ENCODE assay signal across 17 cellular contexts in genomic region chr4:176187610-176188009, GRCh38. TPM values are rescaled to one million over a fixed set of nuclear protein-coding genes. Genes with fewer than 3 reads are reported as not detected.
DNase-seq lines count a peak whose midpoint lies in the region; ATAC-seq, FAIRE-seq and TF ChIP-seq lines count a peak whose summit lies in the region.
"Had no signal": no experiment of that assay in that cellular context is flagged by ENCODE, and none has a peak within 500 bp of the region (broad histone marks: within the 10 kb centered on the region; RNA-seq: fewer than 3 reads in every experiment).

No MANE protein-coding gene starts in this region.

- 0% methylated on average over 2 of the region's 2 CpGs for WGBS in GM12878 (ENCODE audit: insufficient coverage, insufficient replicate concordance, low lambda C conversion rate, missing lambda C conversion rate)

- no peaks in the 10 kb centered on the region for H3K9me3 Mint-ChIP-seq in effector memory CD8-positive, alpha-beta T cell
- H3K9me3 Mint-ChIP-seq: activated CD4-positive, alpha-beta T cell treated with anti-CD3 and anti-CD28 coated beads, Interleukin-2, amount 10 ng/mL, durations not matched to agents 24 days and 14 days; nephron progenitor cell had no signal

- no peak overlapping the region for H3K27ac Mint-ChIP-seq in effector memory CD8-positive, alpha-beta T cell
- H3K27ac Mint-ChIP-seq: activated CD4-positive, alpha-beta T cell treated with anti-CD3 and anti-CD28 coated beads, Interleukin-2, amount 10 ng/mL, durations not matched to agents 24 days and 14 days; nephron progenitor cell had no signal

- RAD21 ChIA-PET in GM12878 (lab: Charles Lee; ENCODE audit: unreplicated experiment), result no interaction called here

- no peak for TF ChIP-seq CTCF in GM12878 (IDR thresholded peaks at IDR 0.05 in 2 of 3, conservative IDR thresholded peaks at IDR 0.05 in 1 of 3; ENCODE audit: control insufficient read depth in 2 of 3, extremely low read depth in 1 of 3, insufficient read depth in 1 of 3, low read depth in 3 of 3, low read length in 3 of 3)
- no peak for TF ChIP-seq CTCF in gastrocnemius medialis (IDR thresholded peaks at IDR 0.05 in 4 of 5, conservative IDR thresholded peaks at IDR 0.05 in 1 of 5)

- no peaks in the 10 kb centered on the region for H3K4me1 Mint-ChIP-seq in effector memory CD8-positive, alpha-beta T cell (ENCODE audit: low read depth in 2 of 2)
- H3K4me1 Mint-ChIP-seq: activated CD4-positive, alpha-beta T cell treated with anti-CD3 and anti-CD28 coated beads, Interleukin-2, amount 10 ng/mL, durations not matched to agents 24 days and 14 days had no signal

- CTCF ChIA-PET in GM12878 (lab: Yijun Ruan, JAX), result no interaction called here

- BruUV-seq in GM12878 (replicated peaks; lab: Mats Ljungman, UMichigan), result no TSS peak

- DNase-seq in GM12878 (ENCODE audit: low read depth, low spot score), result no peak
- DNase-seq in gastrocnemius medialis, result no peak
- no peak for DNase-seq in effector memory CD8-positive, alpha-beta T cell
- DNase-seq in islet precursor cell, result no peak
- no peak for DNase-seq in urothelium cell line (ENCODE audit: low spot score)
- DNase-seq: activated CD4-positive, alpha-beta T cell treated with anti-CD3 and anti-CD28 coated beads, Interleukin-2, amount 10 ng/mL, durations not matched to agents 24 days and 14 days; activated effector memory CD4-positive, alpha-beta T cell treated with anti-CD3 and anti-CD28 coated beads, Interleukin-2, amount 50 U/mL, for 16 hours; heart left ventricle; Kasumi-1; NCI-H2081; nephron progenitor cell; sigmoid colon had no signal

- H3K4me3 ChIP-seq in GM12878 (no peak overlapping the region), gastrocnemius medialis (peak overlapping the region in 3 of 4 donors; percentile 9 to 22 (median 13))
- H3K4me3 ChIP-seq: cardiac muscle cell, heart left ventricle, sigmoid colon had no signal

- SMC1A ChIA-PET in GM12878 (lab: Charles Lee; ENCODE audit: uncharacterized antibody, unreplicated experiment), result no interaction called here

- H3K27ac ChIP-seq in GM12878 (ENCODE audit: control insufficient read depth, insufficient read depth), result no peak overlapping the region
- peak overlapping the region; percentile 82 to 91 (median 86) for H3K27ac ChIP-seq in gastrocnemius medialis
- H3K27ac ChIP-seq: cardiac muscle cell had no signal

- no peak overlapping the region for H3K4me3 Mint-ChIP-seq in effector memory CD8-positive, alpha-beta T cell
- H3K4me3 Mint-ChIP-seq: activated CD4-positive, alpha-beta T cell treated with anti-CD3 and anti-CD28 coated beads, Interleukin-2, amount 10 ng/mL, durations not matched to agents 24 days and 14 days; nephron progenitor cell had no signal

- H4K20me1 ChIP-seq in GM12878 (ENCODE audit: control insufficient read depth, insufficient read depth), result no peaks in the 10 kb centered on the region

- peaks cover 48 to 52% of the 10 kb centered on the region in 2 donors for H3K27me3 Mint-ChIP-seq in effector memory CD8-positive, alpha-beta T cell

- no peak overlapping the region for H2AFZ ChIP-seq in GM12878 (ENCODE audit: control insufficient read depth, low read depth, low read length)

- no peak overlapping the region for H3K4me2 ChIP-seq in GM12878 (ENCODE audit: control insufficient read depth, insufficient read depth)

- intact Hi-C loops in GM12878 (cut with micrococcal nuclease; ENCODE audit: unreplicated experiment) (no loop called here), gastrocnemius medialis (cut with DNase I; ENCODE audit: low total_unique reads) (loop anchor here (2.0 kb wide), 1 partner anchor 49 kb away; no protein-coding TSS in a partner anchor)

- no peaks in the 10 kb centered on the region for H3K36me3 ChIP-seq in GM12878 (ENCODE audit: control insufficient read depth in 2 of 2, insufficient read depth in 2 of 2, low read length in 1 of 2)
- H3K36me3 ChIP-seq in gastrocnemius medialis, result no peaks in the 10 kb centered on the region
- H3K36me3 ChIP-seq: cardiac muscle cell, heart left ventricle, sigmoid colon had no signal

- no peak for TF ChIP-seq EP300 in GM12878 (IDR thresholded peaks at IDR 0.05; ENCODE audit: borderline replicate concordance in 1 of 2, control insufficient read depth in 1 of 2, low read depth in 2 of 2, low read length in 2 of 2)

- H3K36me3 Mint-ChIP-seq in effector memory CD8-positive, alpha-beta T cell (ENCODE audit: insufficient read depth), result no peaks in the 10 kb centered on the region

- no peak for TF ChIP-seq RAD21 in GM12878 (IDR thresholded peaks at IDR 0.05; ENCODE audit: insufficient read depth, low read depth, low read length)

- no peak for TF ChIP-seq POLR2A in GM12878 (IDR thresholded peaks at IDR 0.05; ENCODE audit: low read depth, low read length)
- no peak for TF ChIP-seq POLR2A in gastrocnemius medialis (IDR thresholded peaks at IDR 0.05)

- no peaks in the 10 kb centered on the region for H3K9me3 ChIP-seq in GM12878 (replicated peaks; ENCODE audit: control insufficient read depth, insufficient read depth, low read length)
- H3K9me3 ChIP-seq in gastrocnemius medialis, result no peaks in the 10 kb centered on the region
- H3K9me3 ChIP-seq: heart left ventricle, sigmoid colon had no signal

- ATAC-seq in GM18867 (IDR thresholded peaks at IDR 0.05; ENCODE audit: unreplicated experiment), result peak; percentile 58
- peak; percentile 53 for ATAC-seq in HG03565 (IDR thresholded peaks at IDR 0.05; ENCODE audit: unreplicated experiment)
- peak; percentile 52; the same call in 2 of the 3 replicates for ATAC-seq in GM12878
- peak; percentile 62 to 64 for ATAC-seq in gastrocnemius medialis
- ATAC-seq in effector memory CD8-positive, alpha-beta T cell (replicated peaks), result no peak
- no peak for ATAC-seq in GM19452 (IDR thresholded peaks at IDR 0.05; ENCODE audit: unreplicated experiment)

- H3K4me1 ChIP-seq in GM12878 (ENCODE audit: control insufficient read depth, insufficient read depth, low read length) (no peaks in the 10 kb centered on the region), gastrocnemius medialis (peaks cover 68 to 73% of the 10 kb centered on the region in 2 donors)

- no peaks in the 10 kb centered on the region for H3K79me2 ChIP-seq in GM12878 (ENCODE audit: control insufficient read depth, insufficient read depth, low read length)

- in situ Hi-C loops in GM12878 (cut with MboI), result no loop called here
- in situ Hi-C loops in gastrocnemius medialis (cut with MboI; ENCODE audit: low sequenced_read_pairs in 4 of 4), result no loop called here

- H3K9ac ChIP-seq in GM12878 (ENCODE audit: control insufficient read depth, insufficient read depth, low read length), result no peak overlapping the region

- POLR2A ChIA-PET in GM12878 (lab: Charles Lee), result no interaction called here

- H3K27me3 ChIP-seq in GM12878 (replicated peaks in 1 of 2; ENCODE audit: control insufficient read depth in 2 of 2, insufficient read depth in 2 of 2, low read length in 1 of 2) (no peaks in the 10 kb centered on the region), gastrocnemius medialis (no peaks in the 10 kb centered on the region)
- H3K27me3 ChIP-seq: cardiac muscle cell, sigmoid colon had no signal

- FAIRE-seq in GM12878 (lab: Jason Lieb, UNC) (no peak), urothelium cell line (lab: Jason Lieb, UNC) (no peak)

TF ChIP-seq in GM12878, 131 proteins besides CTCF, POLR2A, EP300 and RAD21:
- TF ChIP-seq FOXK2 (IDR thresholded peaks at IDR 0.05) (no peak), RUNX3 (IDR thresholded peaks at IDR 0.05; ENCODE audit: low read length) (no peak), RB1 (IDR thresholded peaks at IDR 0.05; ENCODE audit: borderline replicate concordance) (no peak), HDAC2 (IDR thresholded peaks at IDR 0.05) (no peak), CBX3 (IDR thresholded peaks at IDR 0.05; ENCODE audit: borderline replicate concordance, low read depth) (no peak), CHD1 (IDR thresholded peaks at IDR 0.05; ENCODE audit: low read depth, low read length) (no peak), CEBPB (IDR thresholded peaks at IDR 0.05; ENCODE audit: borderline replicate concordance in 1 of 2, low read depth in 2 of 2, low read length in 2 of 2) (no peak), TCF12 (IDR thresholded peaks at IDR 0.05; ENCODE audit: low read depth, low read length) (no peak)

RNA-seq across cellular contexts. Expression of gene SPATA4, which starts 7.8 kb away (rescaled TPM):
- total RNA-seq in GM12878 (2013; cell fraction: nucleolus; rRNA removed), result not detected in 2 replicates
- total RNA-seq in GM12878 (2014; rRNA removed), result 0.11 TPM in 1 of 2 replicates, not detected in the other
- total RNA-seq in GM12878 (2014; rRNA removed; fragmentation: Illumina TruSeq; extraction: Trizol), result not detected in 2 replicates
- total RNA-seq in GM12878 (2021), result not detected in 2 replicates
- polyA plus RNA-seq in GM12878 (2011; ENCODE audit: low read depth), result not detected
- not detected in 2 replicates for polyA plus RNA-seq in GM12878 (2011; rRNA removed)
- not detected in 2 replicates for polyA plus RNA-seq in GM12878 (2011; cell fraction: cytosol; rRNA removed)
- not detected in 2 replicates for polyA plus RNA-seq in GM12878 (2011; cell fraction: nucleus; rRNA removed)
- not detected in 2 replicates for polyA plus RNA-seq in GM12878 (2012)
- polyA plus RNA-seq in GM12878 (2014; fragmentation: Illumina TruSeq; extraction: Trizol), result not detected in 2 replicates
- polyA plus RNA-seq in GM12878 (2014; fragmentation: Nextera tagmentation; extraction: Ambion mirVana), result not detected
- not detected in 2 replicates for polyA plus RNA-seq in GM12878 (2014; rRNA removed)
- polyA plus RNA-seq in GM12878 (2016; fragmentation: Nextera tagmentation; extraction: Ambion mirVana), result not detected
- polyA minus RNA-seq in GM12878 (2011; rRNA and poly(A)+ RNA removed), result not detected in 2 replicates
- polyA minus RNA-seq in GM12878 (2011; cell fraction: cytosol; rRNA and poly(A)+ RNA removed), result not detected in 2 replicates
- polyA minus RNA-seq in GM12878 (2011; cell fraction: nucleus; rRNA and poly(A)+ RNA removed), result not detected in 2 replicates
- under 1 TPM in 2 of 4 donors, not detected in 2; 0.22 to 0.29 TPM for total RNA-seq in gastrocnemius medialis
- total RNA-seq: activated CD4-positive, alpha-beta T cell treated with anti-CD3 and anti-CD28 coated beads, Interleukin-2, amount 10 ng/mL, durations not matched to agents 24 days and 14 days had no signal
- polyA plus RNA-seq: liver, sigmoid colon had no signal

Comparison
In these comparisons a context has a peak if more than half of its experiments do, and no peak if none do; other contexts are left out.
1. ATAC-seq: peak in GM18867 (single experiment), HG03565 (single experiment), GM12878 (single experiment) and gastrocnemius medialis (2 of 2); none in effector memory CD8-positive, alpha-beta T cell (single experiment) and GM19452 (single experiment).